18 cellular contexts compared by ENCODE assay signal in the genomic region with DNA sequence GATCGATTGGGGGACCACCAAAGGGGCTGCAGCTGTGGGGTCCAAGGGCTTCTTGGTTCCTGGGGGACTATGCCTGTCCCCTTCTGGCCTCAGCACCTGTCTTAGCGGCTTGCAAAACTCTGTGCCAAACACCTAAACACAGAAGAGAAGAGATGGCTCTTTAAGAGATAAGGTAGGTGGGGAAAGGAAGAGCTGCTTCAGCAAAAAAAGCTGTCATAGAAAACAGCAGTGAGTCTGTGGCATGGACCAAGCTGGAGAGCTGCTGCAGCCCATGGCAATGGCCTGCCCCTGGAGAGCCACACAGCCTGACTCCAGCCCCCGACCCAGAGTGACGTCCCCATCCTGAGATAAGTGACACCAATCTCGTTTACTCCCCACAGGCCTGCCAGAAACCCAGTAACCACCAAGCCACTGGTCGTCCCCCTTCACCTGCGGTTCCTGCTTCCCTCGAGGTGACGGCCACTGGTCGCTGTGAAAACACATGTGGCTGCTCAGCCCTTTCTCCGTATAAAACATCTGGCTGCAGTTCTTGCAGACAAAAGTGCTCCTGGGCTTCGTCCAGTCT. TPM values are rescaled to one million over a fixed set of nuclear protein-coding genes. Genes with fewer than 3 reads are reported as not detected.
DNase-seq lines count a peak whose midpoint lies in the region; ATAC-seq, FAIRE-seq and TF ChIP-seq lines count a peak whose summit lies in the region.
"Had no signal": no experiment of that assay in that cellular context is flagged by ENCODE, and none has a peak within 500 bp of the region (broad histone marks: within the 10 kb centered on the region; RNA-seq: fewer than 3 reads in every experiment).

No MANE protein-coding gene starts in this region.

- H3K27me3 ChIP-seq in H9 (ENCODE audit: insufficient read depth, low read length), result no peaks in the 10 kb centered on the region

- no peak overlapping the region for H2BK15ac ChIP-seq in H9 (ENCODE audit: low read depth, low read length)

- H3K9ac ChIP-seq in H9 (ENCODE audit: extremely low read depth, insufficient read length, low read length) (no peak overlapping the region), kidney (ENCODE audit: low read length in 2 of 2) (no peak overlapping the region)

- peak in 1 of 4 experiments; percentile 17 for ATAC-seq in T-cell (replicated peaks in 1 of 4)
- ATAC-seq in GM21381 (IDR thresholded peaks at IDR 0.05; ENCODE audit: unreplicated experiment), result no peak
- no peak for ATAC-seq in esophagus mucosa
- ATAC-seq: HCT116 had no signal

- H3K9me3 Mint-ChIP-seq in H9, result peaks cover 6 to 8% of the 10 kb centered on the region in 2 experiments
- H3K9me3 Mint-ChIP-seq in T-cell, result no peaks in the 10 kb centered on the region

- H3K27ac Mint-ChIP-seq in H9 (peak overlapping the region in 2 of 3 experiments; percentile 66 to 74; a peak in 2 of 7 replicates), T-cell (peak overlapping the region; percentile 68 to 76)
- H3K27ac Mint-ChIP-seq: progenitor cell of endocrine pancreas had no signal

- no peak overlapping the region for H3K4ac ChIP-seq in H9 (ENCODE audit: low read depth, low read length)

- no peak overlapping the region for H2BK5ac ChIP-seq in H9 (ENCODE audit: insufficient read length, low read length)

- H3K27ac ChIP-seq in H9 (ENCODE audit: insufficient read length, low read depth, low read length) (no peak overlapping the region), kidney (ENCODE audit: low read depth in 2 of 2, low read length in 2 of 2) (no peak overlapping the region)
- H3K27ac ChIP-seq: lower lobe of right lung, WERI-Rb-1 had no signal

- no peak overlapping the region for H3K23ac ChIP-seq in H9 (ENCODE audit: insufficient read length, low read depth, low read length)

- H2BK120ac ChIP-seq in H9 (ENCODE audit: low read depth, low read length, poor library complexity, severe bottlenecking), result no peak overlapping the region

- H3K27me3 Mint-ChIP-seq in H9 (ENCODE audit: low read depth), result no peaks in the 10 kb centered on the region; the same call in 1 of the 2 replicates
- H3K27me3 Mint-ChIP-seq in T-cell, result peaks cover 0 to 6% of the 10 kb centered on the region in 2 donors

- H3K18ac ChIP-seq in H9 (ENCODE audit: insufficient read length, low read depth, low read length), result no peak overlapping the region

- H4K5ac ChIP-seq in H9 (ENCODE audit: insufficient read length, low read depth, low read length), result no peak overlapping the region

- DNase-seq in H9, result no peak
- peak in 26 of 34 experiments; percentile 6 to 51 (median 26) for DNase-seq in T-cell
- DNase-seq in kidney, result peak; percentile 26
- peak; percentile 9 to 18 for DNase-seq in stimulated activated CD8-positive, alpha-beta memory T cell treated with anti-CD3 and anti-CD28 coated beads, Interleukin-4, amount 100 ng/mL, for 1 hour (ENCODE audit: low read depth in 2 of 2, low spot score in 1 of 2)
- no peak for DNase-seq in kidney tubule cell (ENCODE audit: low spot score)
- DNase-seq: head of caudate nucleus, lower lobe of right lung, naive B cell, NCI-H1048, NCI-H2081, T-helper 1 cell had no signal

- H3K9me3 ChIP-seq in H9 (ENCODE audit: control insufficient read depth, low read depth, low read length) (no peaks in the 10 kb centered on the region), kidney (ENCODE audit: control insufficient read depth in 1 of 2, low read length in 2 of 2) (no peaks in the 10 kb centered on the region)
- H3K9me3 ChIP-seq: lower lobe of right lung had no signal

- H3K4me3 ChIP-seq in kidney (ENCODE audit: low read length in 2 of 2), result no peak overlapping the region
- H3K4me3 ChIP-seq: lower lobe of right lung had no signal

- H4K91ac ChIP-seq in H9 (ENCODE audit: insufficient read length, low read depth, low read length), result no peak overlapping the region

- H3K4me2 ChIP-seq in H9 (ENCODE audit: insufficient read depth, insufficient read length, low read length), result no peak overlapping the region

- no peaks in the 10 kb centered on the region for H3K79me2 ChIP-seq in H9 (ENCODE audit: insufficient read depth, low read length)

- H4K8ac ChIP-seq in H9 (replicated peaks; ENCODE audit: insufficient read length, low read depth, low read length), result no peak overlapping the region

- H3K36me3 ChIP-seq in kidney (ENCODE audit: control insufficient read depth in 1 of 2, insufficient read depth in 2 of 2, low read length in 2 of 2), result no peaks in the 10 kb centered on the region
- H3K36me3 ChIP-seq: lower lobe of right lung, WERI-Rb-1 had no signal

- H2AFZ ChIP-seq in H9 (ENCODE audit: low read length), result no peak overlapping the region

- H3K4me1 Mint-ChIP-seq in H9, result peaks cover 0 to 5% of the 10 kb centered on the region in 2 experiments; a peak in 2 of 4 replicates
- peaks cover 17 to 28% (median 19%) of the 10 kb centered on the region in 3 donors for H3K4me1 Mint-ChIP-seq in T-cell

- CTCF ChIA-PET in T-cell (lab: Charles Lee), result interaction anchor here in 1 of 2 donors (0.7 kb wide), 1 partner anchor 191 kb away, joined by 3 read pairs; the partner anchor contains the start of gene DHX34

- intact Hi-C loops in kidney (cut with DNase I), result no loop called here

- POLR2A ChIA-PET in T-cell (lab: Charles Lee), result no interaction called here

- no peaks in the 10 kb centered on the region for H3K23me2 ChIP-seq in H9 (ENCODE audit: insufficient read length, low read depth, low read length, poor library complexity, severe bottlenecking)

- H3K79me1 ChIP-seq in H9 (ENCODE audit: insufficient read depth, low read depth, low read length, poor library complexity, severe bottlenecking), result no peaks in the 10 kb centered on the region

- H2BK12ac ChIP-seq in H9 (ENCODE audit: insufficient read length, low read depth, low read length), result no peak overlapping the region

- H3K4me3 Mint-ChIP-seq in H9 (no peak overlapping the region), T-cell (peak overlapping the region in 2 of 3 donors; percentile 23 to 49)
- H3K4me3 Mint-ChIP-seq: naive B cell had no signal

- no peaks in the 10 kb centered on the region for H3K4me1 ChIP-seq in H9 (ENCODE audit: insufficient read depth, low read length)
- H3K4me1 ChIP-seq in kidney (ENCODE audit: control insufficient read depth in 1 of 2, insufficient read depth in 1 of 2, low read depth in 1 of 2, low read length in 2 of 2), result no peaks in the 10 kb centered on the region

- TF ChIP-seq CTCF in H9 (conservative IDR thresholded peaks at IDR 0.05) (no peak), kidney (IDR thresholded peaks at IDR 0.05; ENCODE audit: borderline replicate concordance, extremely low read depth, insufficient read depth) (no peak)

- H3K36me3 Mint-ChIP-seq in H9 (ENCODE audit: insufficient read depth in 1 of 3, low read depth in 3 of 3), result no peaks in the 10 kb centered on the region; a peak in 3 of 7 replicates
- no peaks in the 10 kb centered on the region for H3K36me3 Mint-ChIP-seq in T-cell

- H4K20me1 ChIP-seq in H9 (ENCODE audit: control insufficient read depth, insufficient read depth, insufficient read length), result no peaks in the 10 kb centered on the region

- no peak overlapping the region for H3K56ac ChIP-seq in H9 (ENCODE audit: insufficient read length, low read depth, low read length)

- no peak for FAIRE-seq in kidney (lab: Jason Lieb, UNC)

- no peak overlapping the region for H2AK5ac ChIP-seq in H9 (ENCODE audit: insufficient read length, low read length)

- H3T11ph ChIP-seq in H9 (ENCODE audit: low read length), result no peak overlapping the region

- WGBS in H9 (ENCODE audit: extremely low coverage, insufficient read length, low lambda C conversion rate), result no CpG with 5 or more reads among the region's 12 CpGs

- no peak overlapping the region; the same call in 1 of the 2 replicates for H3K14ac ChIP-seq in H9 (ENCODE audit: insufficient read depth, low read length)

- H2BK20ac ChIP-seq in H9 (ENCODE audit: low read depth, low read length, poor library complexity, severe bottlenecking), result no peak overlapping the region

RNA-seq across cellular contexts. Expression of gene NAPA, which starts 25.0 kb away (rescaled TPM):
- total RNA-seq in H9 (2021), result 62.3 and 62.8 TPM in 2 replicates
- 100 to 1,000 TPM in 2 of 5 donors, 10 to 100 TPM in 3; 81.1 to 119 (median 86.7) TPM for total RNA-seq in T-cell
- total RNA-seq in kidney, result 136 TPM
- polyA plus RNA-seq in kidney (ENCODE audit: insufficient read depth, low read depth, low replicate concordance), result 213 TPM
- 96.2 TPM for total RNA-seq in esophagus mucosa

RNA-seq across cellular contexts. Expression of gene ZNF541, which starts 33.1 kb away (rescaled TPM):
- total RNA-seq in H9 (2021) (not detected in 2 replicates), T-cell (1 to 10 TPM in 1 of 5 donors, under 1 TPM in 4; 0.58 to 1.1 (median 0.65) TPM), kidney (0.69 TPM), esophagus mucosa (0.08 TPM)
- polyA plus RNA-seq in kidney (ENCODE audit: insufficient read depth, low read depth, low replicate concordance), result 0.86 TPM
- total RNA-seq: activated CD8-positive, alpha-beta memory T cell treated with anti-CD3 and anti-CD28 coated beads for 36 hours; NCI-H460; progenitor cell of endocrine pancreas had no signal

RNA-seq across cellular contexts. Expression of gene KPTN, which starts 55.8 kb away (rescaled TPM):
- total RNA-seq in H9 (2021) (33.6 and 35.4 TPM in 2 replicates), T-cell (1 to 10 TPM; 2.8 to 5.8 (median 5.4) TPM), kidney (7.4 TPM), esophagus mucosa (9.8 TPM)
- 25.5 TPM for polyA plus RNA-seq in kidney (ENCODE audit: insufficient read depth, low read depth, low replicate concordance)

Comparison
In these comparisons a context has a peak if more than half of its experiments do, and no peak if none do; other contexts are left out.
1. DNase-seq: peak in T-cell (26 of 34), kidney (single experiment) and stimulated activated CD8-positive, alpha-beta memory T cell treated with anti-CD3 and anti-CD28 coated beads, Interleukin-4, amount 100 ng/mL, for 1 hour (2 of 2); none in H9 (single experiment) and kidney tubule cell (single experiment).
2. H3K4me3 Mint-ChIP-seq: peak in T-cell (2 of 3); none in H9 (0 of 2).